1 cellular context compared by ENCODE assay signal in the genomic region with DNA sequence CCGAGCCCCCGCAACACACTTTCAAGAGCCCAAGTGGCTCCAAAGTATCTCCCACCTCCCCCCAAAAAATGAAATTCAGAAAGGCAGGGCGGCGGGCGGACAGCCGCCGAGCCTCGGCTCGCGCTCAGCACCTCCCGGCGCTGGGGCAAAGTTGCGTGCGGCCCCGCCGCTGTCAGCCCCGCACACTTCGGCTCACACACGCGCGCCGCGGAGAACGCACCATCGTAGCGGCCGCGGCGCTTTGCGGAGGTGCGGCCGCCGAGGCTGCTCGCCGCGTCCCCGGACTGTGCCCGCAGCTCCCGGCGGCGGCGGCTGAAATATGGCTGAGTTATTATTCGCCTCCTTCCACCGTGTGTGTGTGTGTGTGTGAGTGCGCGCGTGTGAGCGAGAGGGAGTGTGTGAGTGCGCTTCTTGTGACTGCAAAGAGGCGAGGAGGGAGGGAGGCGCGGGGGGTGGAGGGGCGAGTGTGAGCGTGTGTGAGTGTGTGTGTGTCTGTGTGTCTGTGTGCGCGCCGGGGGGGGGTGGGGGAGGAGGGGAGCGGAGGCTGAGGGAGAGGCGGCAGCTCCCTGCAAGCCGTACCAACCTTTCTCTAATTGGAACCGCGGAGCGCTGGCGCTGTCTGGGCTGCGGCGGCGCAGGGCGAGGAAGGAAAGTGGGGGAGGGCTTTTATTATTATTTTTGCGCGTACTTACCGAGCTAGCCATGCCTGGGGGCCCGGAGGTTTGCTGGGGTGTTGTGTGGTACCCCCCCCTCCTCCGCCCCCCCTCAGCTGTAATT.
TF ChIP-seq lines count a peak whose summit lies in the region.

No MANE protein-coding gene starts in this region.

TF ChIP-seq in HepG2, 621 proteins besides CTCF, POLR2A, EP300 and RAD21 (continued from another document):
- TF ChIP-seq, protein P1, sequence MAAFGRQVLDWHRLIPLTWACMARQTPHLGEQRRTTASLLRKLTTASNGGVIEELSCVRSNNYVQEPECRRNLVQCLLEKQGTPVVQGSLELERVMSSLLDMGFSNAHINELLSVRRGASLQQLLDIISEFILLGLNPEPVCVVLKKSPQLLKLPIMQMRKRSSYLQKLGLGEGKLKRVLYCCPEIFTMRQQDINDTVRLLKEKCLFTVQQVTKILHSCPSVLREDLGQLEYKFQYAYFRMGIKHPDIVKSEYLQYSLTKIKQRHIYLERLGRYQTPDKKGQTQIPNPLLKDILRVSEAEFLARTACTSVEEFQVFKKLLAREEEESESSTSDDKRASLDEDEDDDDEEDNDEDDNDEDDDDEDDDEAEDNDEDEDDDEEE (CRISPR knock-in tag; IDR thresholded peaks at IDR 0.05), result 0 out of 2 replicates have a peak, but pooled peaks have one; percentile 17
- no peak for TF ChIP-seq NKX3-1 (CRISPR knock-in tag; IDR thresholded peaks at IDR 0.05)
- no peak for TF ChIP-seq ATF7 (IDR thresholded peaks at IDR 0.05)
- no peak for TF ChIP-seq ATF7 (CRISPR knock-in tag; IDR thresholded peaks at IDR 0.05)
- TF ChIP-seq, protein P2, sequence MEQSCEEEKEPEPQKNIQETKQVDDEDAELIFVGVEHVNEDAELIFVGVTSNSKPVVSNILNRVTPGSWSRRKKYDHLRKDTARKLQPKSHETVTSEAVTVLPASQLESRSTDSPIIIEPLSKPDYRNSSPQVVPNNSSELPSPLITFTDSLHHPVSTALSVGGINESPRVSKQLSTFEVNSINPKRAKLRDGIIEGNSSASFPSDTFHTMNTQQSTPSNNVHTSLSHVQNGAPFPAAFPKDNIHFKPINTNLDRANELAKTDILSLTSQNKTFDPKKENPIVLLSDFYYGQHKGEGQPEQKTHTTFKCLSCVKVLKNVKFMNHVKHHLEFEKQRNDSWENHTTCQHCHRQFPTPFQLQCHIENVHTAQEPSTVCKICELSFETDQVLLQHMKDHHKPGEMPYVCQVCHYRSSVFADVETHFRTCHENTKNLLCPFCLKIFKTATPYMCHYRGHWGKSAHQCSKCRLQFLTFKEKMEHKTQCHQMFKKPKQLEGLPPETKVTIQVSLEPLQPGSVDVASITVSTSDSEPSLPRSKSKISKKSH (CRISPR knock-in tag; IDR thresholded peaks at IDR 0.05; ENCODE audit: borderline replicate concordance), result no peak
- no peak for TF ChIP-seq ZSCAN29 (CRISPR knock-in tag; conservative IDR thresholded peaks at IDR 0.05)
- TF ChIP-seq SIN3A (IDR thresholded peaks at IDR 0.05; ENCODE audit: borderline replicate concordance, low read depth, low read length), result no peak
- TF ChIP-seq GZF1 (CRISPR knock-in tag; IDR thresholded peaks at IDR 0.05), result no peak; the same call in 1 of the 2 replicates
- no peak; the same call in 1 of the 2 replicates for TF ChIP-seq ZFY (CRISPR knock-in tag; IDR thresholded peaks at IDR 0.05)
- TF ChIP-seq ZBTB38 (CRISPR knock-in tag; IDR thresholded peaks at IDR 0.05), result no peak
- TF ChIP-seq MEIS2 (CRISPR knock-in tag; IDR thresholded peaks at IDR 0.05), result no peak
- no peak for TF ChIP-seq ZNF367 (CRISPR knock-in tag; IDR thresholded peaks at IDR 0.05; ENCODE audit: borderline replicate concordance)
- no peak for TF ChIP-seq ZBTB20 (CRISPR knock-in tag; IDR thresholded peaks at IDR 0.05; ENCODE audit: borderline replicate concordance, low read depth)
- TF ChIP-seq TBP (CRISPR knock-in tag; IDR thresholded peaks at IDR 0.05), result no peak
- no peak for TF ChIP-seq ZNF552 (CRISPR knock-in tag; IDR thresholded peaks at IDR 0.05; ENCODE audit: borderline replicate concordance)
- no peak for TF ChIP-seq RELA (CRISPR knock-in tag; IDR thresholded peaks at IDR 0.05)
- TF ChIP-seq GATAD2A (CRISPR knock-in tag; IDR thresholded peaks at IDR 0.05), result no peak
- no peak for TF ChIP-seq TBL1XR1 (IDR thresholded peaks at IDR 0.05; ENCODE audit: borderline replicate concordance, low read length, partially characterized antibody)
- TF ChIP-seq FOSL2 (CRISPR knock-in tag; IDR thresholded peaks at IDR 0.05), result no peak
- TF ChIP-seq MXI1 (IDR thresholded peaks at IDR 0.05; ENCODE audit: borderline replicate concordance, low read depth, low read length), result no peak
- TF ChIP-seq HHEX (CRISPR knock-in tag; IDR thresholded peaks at IDR 0.05), result no peak
- TF ChIP-seq SRY (CRISPR knock-in tag; IDR thresholded peaks at IDR 0.05), result no peak
- no peak for TF ChIP-seq ZNF33A (CRISPR knock-in tag; IDR thresholded peaks at IDR 0.05; ENCODE audit: borderline replicate concordance)
- no peak; the same call in 1 of the 2 replicates for TF ChIP-seq ZNF292 (CRISPR knock-in tag; IDR thresholded peaks at IDR 0.05; ENCODE audit: borderline replicate concordance, low read depth)
- peak; percentile 30; the same call in 1 of the 2 replicates for TF ChIP-seq KMT2A (CRISPR knock-in tag; IDR thresholded peaks at IDR 0.05)
- TF ChIP-seq ZNF451 (CRISPR knock-in tag; IDR thresholded peaks at IDR 0.05), result 0 out of 2 replicates have a peak, but pooled peaks have one; percentile 18
- TF ChIP-seq SMAD1 (CRISPR knock-in tag; IDR thresholded peaks at IDR 0.05; ENCODE audit: borderline replicate concordance, low read depth), result no peak
- TF ChIP-seq IKZF5 (CRISPR knock-in tag; IDR thresholded peaks at IDR 0.05), result no peak
- 0 out of 2 replicates have a peak, but pooled peaks have one; percentile 21 for TF ChIP-seq ZNF546 (CRISPR knock-in tag; conservative IDR thresholded peaks at IDR 0.05)
- TF ChIP-seq ZNF567 (CRISPR knock-in tag; IDR thresholded peaks at IDR 0.05; ENCODE audit: borderline replicate concordance), result no peak
- TF ChIP-seq ZNF724P (CRISPR knock-in tag; IDR thresholded peaks at IDR 0.05; ENCODE audit: borderline replicate concordance), result no peak
- no peak for TF ChIP-seq MZF1 (CRISPR knock-in tag; IDR thresholded peaks at IDR 0.05; ENCODE audit: borderline replicate concordance)
- no peak for TF ChIP-seq AHDC1 (CRISPR knock-in tag; IDR thresholded peaks at IDR 0.05; ENCODE audit: borderline replicate concordance)
- 0 out of 2 replicates have a peak, but pooled peaks have one; percentile 26 for TF ChIP-seq REL (CRISPR knock-in tag; conservative IDR thresholded peaks at IDR 0.05)
- no peak for TF ChIP-seq ZNF629 (CRISPR knock-in tag; conservative IDR thresholded peaks at IDR 0.05)
- TF ChIP-seq PCBP1 (IDR thresholded peaks at IDR 0.05; ENCODE audit: borderline replicate concordance, low read depth, low read length), result peak; percentile 85; the same call in 1 of the 2 replicates
- TF ChIP-seq MTA3 (CRISPR knock-in tag; IDR thresholded peaks at IDR 0.05), result no peak
- no peak for TF ChIP-seq IRF2 (CRISPR knock-in tag; IDR thresholded peaks at IDR 0.05)
- TF ChIP-seq SRSF1 (optimal IDR thresholded peaks at IDR 0.05; ENCODE audit: low read depth, low read length), result peak; percentile 78
- TF ChIP-seq AGO2 (optimal IDR thresholded peaks at IDR 0.05; ENCODE audit: low read depth, low read length), result peak; percentile 47
- no peak for TF ChIP-seq ZBTB7B (CRISPR knock-in tag; IDR thresholded peaks at IDR 0.05)
- 0 out of 2 replicates have a peak, but pooled peaks have one; percentile 5 for TF ChIP-seq MYC (CRISPR knock-in tag; IDR thresholded peaks at IDR 0.05; ENCODE audit: borderline replicate concordance)
- no peak for TF ChIP-seq ASH2L (IDR thresholded peaks at IDR 0.05; ENCODE audit: insufficient read length, low read depth, low read length)
- TF ChIP-seq ZNF816 (CRISPR knock-in tag; IDR thresholded peaks at IDR 0.05; ENCODE audit: borderline replicate concordance), result no peak
- no peak for TF ChIP-seq HOXA7 (CRISPR knock-in tag; IDR thresholded peaks at IDR 0.05)
- TF ChIP-seq CREBL2 (CRISPR knock-in tag; IDR thresholded peaks at IDR 0.05; ENCODE audit: borderline replicate concordance), result no peak
- TF ChIP-seq POLR2G (IDR thresholded peaks at IDR 0.05; ENCODE audit: low read depth, low read length), result no peak
- 0 out of 2 replicates have a peak, but pooled peaks have one; percentile 33 for TF ChIP-seq MTF2 (CRISPR knock-in tag; IDR thresholded peaks at IDR 0.05; ENCODE audit: borderline replicate concordance)
- 0 out of 2 replicates have a peak, but pooled peaks have one; percentile 22 for TF ChIP-seq KDM2A (CRISPR knock-in tag; IDR thresholded peaks at IDR 0.05; ENCODE audit: borderline replicate concordance, low read depth)
- TF ChIP-seq ZBTB34 (CRISPR knock-in tag; IDR thresholded peaks at IDR 0.05), result no peak
- TF ChIP-seq IKZF4 (CRISPR knock-in tag; IDR thresholded peaks at IDR 0.05; ENCODE audit: borderline replicate concordance, low read depth, not compliant biosample characterization), result no peak
